Comparison of ENCODE assay signal across 8 cellular contexts in genomic region chr15:35783203-35783602, GRCh38.
"Had no signal": no experiment of that assay in that cellular context is flagged by ENCODE, and none has a peak within 500 bp of the region (broad histone marks: within the 10 kb centered on the region; RNA-seq: fewer than 3 reads in every experiment).

No MANE protein-coding gene starts in this region.

- ATAC-seq: HCT116, HepG2 had no signal

- FAIRE-seq: HepG2 had no signal

- H3K4me3 ChIP-seq: GM23248, HAP-1 had no signal

- H3K36me3 ChIP-seq: HAP-1 had no signal

- DNase-seq: GM23248, GOT3, H7, HFFc6, KBM-7 had no signal
